Comparison of ENCODE assay signal across 8 cellular contexts in genomic region chr2:158968396-158969161, GRCh38. TPM values are rescaled to one million over a fixed set of nuclear protein-coding genes. Genes with fewer than 3 reads are reported as not detected.
DNase-seq lines count a peak whose midpoint lies in the region; ATAC-seq lines count a peak whose summit lies in the region.

Gene TANC1, plus strand, starts transcription at chr2:158968640. Its CDS starts 97,271 bp downstream, at chr2:159065911.

- peaks cover 74% of the 10 kb centered on the region for H3K27me3 Mint-ChIP-seq in activated CD4-positive, alpha-beta memory T cell treated with anti-CD3 and anti-CD28 coated beads, Interleukin-2, amount 10 ng/mL, durations not matched to agents 7 days and 5 days
- H3K27me3 Mint-ChIP-seq in effector memory CD8-positive, alpha-beta T cell: peaks cover 45 to 60% of the 10 kb centered on the region in 2 donors

- POLR2A ChIA-PET in activated CD4-positive, alpha-beta memory T cell treated with anti-CD3 and anti-CD28 coated beads, Interleukin-2, amount 10 ng/mL, durations not matched to agents 7 days and 5 days (lab: Charles Lee): no interaction called here

- H3K4me1 Mint-ChIP-seq in activated CD4-positive, alpha-beta memory T cell treated with anti-CD3 and anti-CD28 coated beads, Interleukin-2, amount 10 ng/mL, durations not matched to agents 7 days and 5 days: peaks cover 18% of the 10 kb centered on the region
- peaks cover 13 to 17% of the 10 kb centered on the region in 2 donors for H3K4me1 Mint-ChIP-seq in effector memory CD8-positive, alpha-beta T cell (ENCODE audit: low read depth in 2 of 2)

- H3K9me3 Mint-ChIP-seq in activated CD4-positive, alpha-beta memory T cell treated with anti-CD3 and anti-CD28 coated beads, Interleukin-2, amount 10 ng/mL, durations not matched to agents 7 days and 5 days: no peaks in the 10 kb centered on the region
- no peaks in the 10 kb centered on the region for H3K9me3 Mint-ChIP-seq in effector memory CD8-positive, alpha-beta T cell

- ATAC-seq in GM19351 (IDR thresholded peaks at IDR 0.05; ENCODE audit: unreplicated experiment) (peak; percentile 92), HG03442 (IDR thresholded peaks at IDR 0.05; ENCODE audit: unreplicated experiment) (peak; percentile 92)
- peak; percentile 86 for ATAC-seq in effector memory CD8-positive, alpha-beta T cell (replicated peaks)

- DNase-seq in CD1c-positive myeloid dendritic cell (ENCODE audit: extremely low spot score) (peak; percentile 85), NCI-H526 (lab: John Stamatoyannopoulos, UW) (peak; percentile 79 to 97), lung microvascular endothelial cell (ENCODE audit: low read depth in 2 of 2) (peak; percentile 93)
- peak; percentile 68 for DNase-seq in activated CD4-positive, alpha-beta memory T cell treated with anti-CD3 and anti-CD28 coated beads, Interleukin-2, amount 10 ng/mL, durations not matched to agents 7 days and 5 days
- DNase-seq in effector memory CD8-positive, alpha-beta T cell: peak in 2 of 3 experiments; percentile 32 to 41
- DNase-seq in stimulated activated CD4-positive, alpha-beta T cell treated with anti-CD3 and anti-CD28 coated beads, TNF-alpha, amount 100 ng/mL, for 48 hours (ENCODE audit: low read depth in 3 of 3): peak; percentile 50 to 62 (median 57)

- H3K36me3 Mint-ChIP-seq in activated CD4-positive, alpha-beta memory T cell treated with anti-CD3 and anti-CD28 coated beads, Interleukin-2, amount 10 ng/mL, durations not matched to agents 7 days and 5 days (ENCODE audit: low read depth): no peaks in the 10 kb centered on the region
- H3K36me3 Mint-ChIP-seq in effector memory CD8-positive, alpha-beta T cell (ENCODE audit: insufficient read depth): no peaks in the 10 kb centered on the region

- CTCF ChIA-PET in activated CD4-positive, alpha-beta memory T cell treated with anti-CD3 and anti-CD28 coated beads, Interleukin-2, amount 10 ng/mL, durations not matched to agents 7 days and 5 days (lab: Charles Lee): no interaction called here

- H3K27ac Mint-ChIP-seq in activated CD4-positive, alpha-beta memory T cell treated with anti-CD3 and anti-CD28 coated beads, Interleukin-2, amount 10 ng/mL, durations not matched to agents 7 days and 5 days: no peak within 1 kb of the TSS
- no peak within 1 kb of the TSS for H3K27ac Mint-ChIP-seq in effector memory CD8-positive, alpha-beta T cell

- H3K4me3 Mint-ChIP-seq in activated CD4-positive, alpha-beta memory T cell treated with anti-CD3 and anti-CD28 coated beads, Interleukin-2, amount 10 ng/mL, durations not matched to agents 7 days and 5 days: peak within 1 kb of the TSS; percentile 65
- H3K4me3 Mint-ChIP-seq in effector memory CD8-positive, alpha-beta T cell: peak within 1 kb of the TSS; percentile 64 to 90

RNA-seq across cellular contexts. Expression of gene TANC1, which starts in this region (rescaled TPM):
- under 1 TPM; 0.48 to 0.55 TPM for total RNA-seq in activated CD4-positive, alpha-beta memory T cell treated with anti-CD3 and anti-CD28 coated beads, Interleukin-2, amount 10 ng/mL, durations not matched to agents 7 days and 5 days
- total RNA-seq in lung microvascular endothelial cell: 46.6 and 64.7 TPM in 2 replicates

Comparison
In these comparisons a context has a peak if more than half of its experiments do, and no peak if none do; other contexts are left out.
1. Peak in every context shown above with its lines: DNase-seq and ATAC-seq.
2. RNA of gene TANC1 (total RNA-seq): 46.6 to 64.7 TPM in lung microvascular endothelial cell; 0.48 to 0.55 TPM in activated CD4-positive, alpha-beta memory T cell treated with anti-CD3 and anti-CD28 coated beads, Interleukin-2, amount 10 ng/mL, durations not matched to agents 7 days and 5 days; every median in the first group is over 10 times any median in the second.
3. Peak in DNase-seq in activated CD4-positive, alpha-beta memory T cell treated with anti-CD3 and anti-CD28 coated beads, Interleukin-2, amount 10 ng/mL, durations not matched to agents 7 days and 5 days; RNA of the gene not detected or under 1 TPM.
4. DNase-seq: peak in every context shown above with its lines; median percentile 93 in lung microvascular endothelial cell; 88 in NCI-H526; 85 in CD1c-positive myeloid dendritic cell; 68 in activated CD4-positive, alpha-beta memory T cell treated with anti-CD3 and anti-CD28 coated beads, Interleukin-2, amount 10 ng/mL, durations not matched to agents 7 days and 5 days; 57 in stimulated activated CD4-positive, alpha-beta T cell treated with anti-CD3 and anti-CD28 coated beads, TNF-alpha, amount 100 ng/mL, for 48 hours; 36 in effector memory CD8-positive, alpha-beta T cell.